ENCODE assay signal across 35 cellular contexts in the genomic region with DNA sequence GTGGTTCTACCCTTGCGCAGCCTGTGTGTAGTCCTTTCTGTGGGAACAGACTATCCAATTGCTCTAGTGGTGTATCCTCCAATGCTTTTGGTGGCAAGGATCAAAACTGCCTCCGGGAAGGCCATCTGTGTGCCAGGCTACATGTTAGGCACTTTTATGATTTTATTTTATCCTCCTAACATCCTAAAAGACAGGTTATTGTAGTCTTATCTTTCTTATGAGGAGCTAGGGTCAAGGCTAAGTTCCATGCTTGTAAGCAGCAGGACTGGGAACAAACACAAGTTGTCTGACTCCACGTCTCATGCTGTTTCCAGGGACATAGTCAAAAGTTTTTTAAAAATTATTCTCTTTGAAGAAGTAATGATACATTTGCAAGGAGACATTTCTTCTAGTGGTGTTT.
"Had no signal": no experiment of that assay in that cellular context is flagged by ENCODE, and none has a peak within 500 bp of the region (broad histone marks: within the 10 kb centered on the region; RNA-seq: fewer than 3 reads in every experiment).

No MANE protein-coding gene starts in this region.

- H3K4me3 ChIP-seq: MG63 had no signal

- H3K36me3 ChIP-seq: MG63 had no signal

- H3K27me3 ChIP-seq: MG63 had no signal

- H3K27ac ChIP-seq: KMS-11 had no signal

- H3K9ac ChIP-seq: KMS-11 had no signal

- H3K9me3 ChIP-seq: MG63 had no signal

- H3K4me2 ChIP-seq: KMS-11 had no signal

- DNase-seq: Karpas-422, Kasumi-1, KG1, MG63, MM.1S, MV-4-11, NCI-H1048, NCI-H1092, NCI-H1105, NCI-H1105 treated with DMSO at 0.1 percent for 48 hours, NCI-H1417, NCI-H1417 treated with DMSO at 0.1 percent for 48 hours, NCI-H1436, NCI-H1436 treated with DMSO at 0.1 percent for 48 hours, NCI-H146, NCI-H1694, NCI-H1694 treated with DMSO at 0.1 percent for 48 hours, NCI-H187, NCI-H187 treated with DMSO at 0.1 percent for 48 hours, NCI-H1930, NCI-H2029, NCI-H2029 treated with DMSO at 0.1 percent for 48 hours, NCI-H2081, NCI-H2081 treated with DMSO at 0.1 percent for 48 hours, NCI-H2107, NCI-H2171, NCI-H2171 treated with DMSO at 0.1 percent for 48 hours, NCI-H2227 treated with DMSO at 0.1 percent for 48 hours, NCI-H226, NCI-H345, NCI-H446, NCI-H446 treated with DMSO at 0.1 percent for 48 hours, NCI-H510A, NCI-H510A treated with DMSO at 0.1 percent for 48 hours had no signal
